In genomic region chr5:1797109-1797800, GRCh38 we compare ENCODE assay signal across 19 cellular contexts. TPM values are rescaled to one million over a fixed set of nuclear protein-coding genes. Genes with fewer than 3 reads are reported as not detected.
DNase-seq lines count a peak whose midpoint lies in the region; ATAC-seq and TF ChIP-seq lines count a peak whose summit lies in the region.
"Had no signal": no experiment of that assay in that cellular context is flagged by ENCODE, and none has a peak within 500 bp of the region (broad histone marks: within the 10 kb centered on the region; RNA-seq: fewer than 3 reads in every experiment).

No MANE protein-coding gene starts in this region.

- peak in 1 of 2 donors; percentile 46 for DNase-seq in activated naive CD4-positive, alpha-beta T cell treated with anti-CD3 and anti-CD28 coated beads, Interleukin-2, amount 50 U/mL, for 72 hours (ENCODE audit: low spot score in 2 of 2)
- no peak for DNase-seq in activated naive CD4-positive, alpha-beta T cell treated with Interleukin-2 at 50 U/mL for 16 hours
- DNase-seq in OCI-LY7 (ENCODE audit: low spot score): no peak
- no peak for DNase-seq in mesenchymal stem cell
- peak; percentile 38 to 71 for DNase-seq in aorta
- DNase-seq in Karpas-422: no peak
- DNase-seq in NCI-H2029 treated with DMSO at 0.1 percent for 48 hours (lab: John Stamatoyannopoulos, UW): no peak
- DNase-seq: activated CD4-positive, alpha-beta T cell treated with anti-CD3 and anti-CD28 coated beads, Interleukin-2, amount 50 U/mL, for 1 hour; Calu3; dermis blood vessel endothelial cell; gastrocnemius medialis; GDM1; midbrain; NCI-H1048; NCI-H526 treated with DMSO at 0.1 percent for 48 hours; PC-9; stimulated activated CD4-positive, alpha-beta T cell treated with anti-CD3 and anti-CD28 coated beads, Interleukin-1b, Interleukin-23, amount 100 ng/mL, for 48 hours had no signal

- H3K9ac ChIP-seq in mesenchymal stem cell (ENCODE audit: low read length) (peak overlapping the region; percentile 17), Karpas-422 (ENCODE audit: low read length) (no peak overlapping the region)

- peak overlapping the region in 1 of 2 experiments; percentile 21 for H3K4ac ChIP-seq in mesenchymal stem cell (ENCODE audit: low read depth in 1 of 2, low read length in 2 of 2)

- no peak for TF ChIP-seq CTCF in OCI-LY7 (conservative IDR thresholded peaks at IDR 0.05; ENCODE audit: low read length)

- H3K9me2 ChIP-seq in OCI-LY7 (ENCODE audit: insufficient read depth, low read length) (no peaks in the 10 kb centered on the region), Karpas-422 (replicated peaks; ENCODE audit: insufficient read depth, low read length) (no peaks in the 10 kb centered on the region)

- H2BK15ac ChIP-seq in mesenchymal stem cell (ENCODE audit: low read depth, poor library complexity, severe bottlenecking): no peak overlapping the region

- peak overlapping the region in 1 of 2 experiments; percentile 26 for H3K23ac ChIP-seq in mesenchymal stem cell (ENCODE audit: low read length in 2 of 2)

- no peaks in the 10 kb centered on the region for H3K9me3 ChIP-seq in OCI-LY7 (ENCODE audit: low read length)
- H3K9me3 ChIP-seq in mesenchymal stem cell (ENCODE audit: control insufficient read depth, low read length): no peaks in the 10 kb centered on the region
- H3K9me3 ChIP-seq in aorta (ENCODE audit: control insufficient read depth, low read length): no peaks in the 10 kb centered on the region
- H3K9me3 ChIP-seq in Karpas-422 (ENCODE audit: low read length): no peaks in the 10 kb centered on the region
- H3K9me3 ChIP-seq: gastrocnemius medialis, right lobe of liver had no signal

- H3K79me1 ChIP-seq in mesenchymal stem cell (replicated peaks; ENCODE audit: low read length, poor library complexity, severe bottlenecking): peaks cover 27% of the 10 kb centered on the region

- H3K14ac ChIP-seq in mesenchymal stem cell (ENCODE audit: low read length in 2 of 2): no peak overlapping the region

- intact Hi-C loops in OCI-LY7 (cut with micrococcal nuclease; ENCODE audit: unreplicated experiment) (loop anchor here (5.0 to 10.0 kb wide), 2 partner anchors 270 to 482 kb away; no protein-coding TSS in a partner anchor), aorta (cut with DNase I) (loop anchor here in 1 of 2 donors (10.0 kb wide), 1 partner anchor 452 kb away; the partner anchor contains the start of gene CLPTM1L)

- peak overlapping the region; percentile 7 to 60 for H3K27ac Mint-ChIP-seq in activated naive CD4-positive, alpha-beta T cell treated with anti-CD3 and anti-CD28 coated beads, Interleukin-2, amount 50 U/mL, for 72 hours

- peak overlapping the region; percentile 50 for H4K8ac ChIP-seq in mesenchymal stem cell (ENCODE audit: low read length)

- CTCF ChIA-PET in OCI-LY7 (lab: Charles Lee; ENCODE audit: unreplicated experiment): no interaction called here

- ATAC-seq in activated naive CD4-positive, alpha-beta T cell treated with anti-CD3 and anti-CD28 coated beads, Interleukin-2, amount 50 U/mL, for 72 hours: no peak
- no peak for ATAC-seq in aorta (ENCODE audit: low FRiP score)
- ATAC-seq: gastrocnemius medialis, right lobe of liver had no signal

- no TSS peak for BruUV-seq in OCI-LY7 (replicated peaks; lab: Mats Ljungman, UMichigan)

- H2AFZ ChIP-seq in OCI-LY7 (ENCODE audit: low read length) (no peak overlapping the region), mesenchymal stem cell (ENCODE audit: low read depth, low read length) (no peak overlapping the region), Karpas-422 (ENCODE audit: low read length) (no peak overlapping the region)
- H2AFZ ChIP-seq: PC-9 had no signal

- H3K27ac ChIP-seq in OCI-LY7 (ENCODE audit: low read depth, low read length, poor library complexity, severe bottlenecking): no peak overlapping the region
- no peak overlapping the region for H3K27ac ChIP-seq in mesenchymal stem cell (ENCODE audit: low read length, poor library complexity, severe bottlenecking)
- no peak overlapping the region for H3K27ac ChIP-seq in aorta (ENCODE audit: low read depth in 1 of 2, low read length in 2 of 2)
- H3K27ac ChIP-seq in Karpas-422 (ENCODE audit: low read length): no peak overlapping the region
- H3K27ac ChIP-seq: gastrocnemius medialis, PC-9, right lobe of liver, SJSA1 had no signal

- H2BK5ac ChIP-seq in mesenchymal stem cell (ENCODE audit: low read depth, low read length, poor library complexity, severe bottlenecking): no peak overlapping the region

- H3K4me2 ChIP-seq in OCI-LY7 (ENCODE audit: low read length) (peak overlapping the region; percentile 32; the same call in 1 of the 2 replicates), mesenchymal stem cell (ENCODE audit: low read length, poor library complexity, severe bottlenecking) (no peak overlapping the region), Karpas-422 (ENCODE audit: low read depth, low read length, poor library complexity, severe bottlenecking) (no peak overlapping the region)

- H3K4me3 ChIP-seq in OCI-LY7 (ENCODE audit: low read depth, low read length, poor library complexity, severe bottlenecking): no peak overlapping the region
- no peak overlapping the region for H3K4me3 ChIP-seq in mesenchymal stem cell (ENCODE audit: insufficient read depth in 1 of 2, low read depth in 1 of 2, low read length in 2 of 2)
- H3K4me3 ChIP-seq in aorta (ENCODE audit: low read length in 2 of 2): no peak overlapping the region
- H3K4me3 ChIP-seq in Karpas-422 (ENCODE audit: low read length): no peak overlapping the region
- H3K4me3 ChIP-seq: gastrocnemius medialis, right lobe of liver, SJSA1 had no signal

- H4K91ac ChIP-seq in mesenchymal stem cell (ENCODE audit: low read length): no peak overlapping the region

- H3K18ac ChIP-seq in mesenchymal stem cell (ENCODE audit: low read depth in 1 of 2, low read length in 2 of 2): no peak overlapping the region

- peaks cover 32% of the 10 kb centered on the region for H3K36me3 ChIP-seq in OCI-LY7 (ENCODE audit: insufficient read depth, low read length)
- H3K36me3 ChIP-seq in mesenchymal stem cell (ENCODE audit: control insufficient read depth in 1 of 2, insufficient read depth in 2 of 2, low read depth in 1 of 2, low read length in 2 of 2): peaks cover 30 to 32% of the 10 kb centered on the region in 2 experiments
- peaks cover 0 to 3% of the 10 kb centered on the region in 2 donors for H3K36me3 ChIP-seq in aorta (ENCODE audit: control insufficient read depth in 1 of 2, insufficient read depth in 2 of 2, low read length in 1 of 2)
- peaks cover 10% of the 10 kb centered on the region; the same call in 1 of the 2 replicates for H3K36me3 ChIP-seq in Karpas-422 (ENCODE audit: insufficient read depth, low read length)

- peaks cover 5% of the 10 kb centered on the region; the same call in 1 of the 2 replicates for H4K20me1 ChIP-seq in OCI-LY7 (ENCODE audit: insufficient read depth, low read length)
- H4K20me1 ChIP-seq in Karpas-422 (ENCODE audit: insufficient read depth, low read depth, low read length): peaks cover 7% of the 10 kb centered on the region

- H3K4me1 ChIP-seq in OCI-LY7 (ENCODE audit: insufficient read depth, low read length, poor library complexity, severe bottlenecking) (peaks cover 39% of the 10 kb centered on the region), mesenchymal stem cell (ENCODE audit: control insufficient read depth, insufficient read depth, low read depth, low read length) (peaks cover 31% of the 10 kb centered on the region), aorta (ENCODE audit: control insufficient read depth in 1 of 2, insufficient read depth in 2 of 2, low read length in 2 of 2) (no peaks in the 10 kb centered on the region), Karpas-422 (ENCODE audit: low read length) (peaks cover 57% of the 10 kb centered on the region)

- 96% methylated on average over 18 of the region's 18 CpGs for WGBS in mesenchymal stem cell
- WGBS in aorta, 2 donors: 93 to 94% methylated on average over 18 of the region's 18 CpGs

- POLR2A ChIA-PET in OCI-LY7 (lab: Charles Lee): no interaction called here

- H2BK12ac ChIP-seq in mesenchymal stem cell (ENCODE audit: low read length in 2 of 2): no peak overlapping the region

- H2BK120ac ChIP-seq in mesenchymal stem cell (ENCODE audit: low read depth, low read length): no peak overlapping the region

- H3K79me2 ChIP-seq in OCI-LY7 (ENCODE audit: insufficient read depth, low read depth, low read length): peaks cover 43% of the 10 kb centered on the region
- H3K79me2 ChIP-seq in Karpas-422 (ENCODE audit: low read length): peaks cover 30% of the 10 kb centered on the region

- H3K27me3 ChIP-seq in mesenchymal stem cell (ENCODE audit: control insufficient read depth in 1 of 2, insufficient read depth in 1 of 2, low read length in 2 of 2) (no peaks in the 10 kb centered on the region), aorta (ENCODE audit: control insufficient read depth in 1 of 2, insufficient read depth in 2 of 2, low read length in 1 of 2) (no peaks in the 10 kb centered on the region), Karpas-422 (ENCODE audit: low read length) (no peaks in the 10 kb centered on the region)
- H3K27me3 ChIP-seq: gastrocnemius medialis, right lobe of liver, SJSA1 had no signal

- H3K36me3 Mint-ChIP-seq in activated naive CD4-positive, alpha-beta T cell treated with anti-CD3 and anti-CD28 coated beads, Interleukin-2, amount 50 U/mL, for 72 hours: peaks cover 26 to 27% of the 10 kb centered on the region in 2 donors

- no peaks in the 10 kb centered on the region for H3K9me3 Mint-ChIP-seq in activated naive CD4-positive, alpha-beta T cell treated with anti-CD3 and anti-CD28 coated beads, Interleukin-2, amount 50 U/mL, for 72 hours

- H2AK5ac ChIP-seq in mesenchymal stem cell (ENCODE audit: low read length, severe bottlenecking): no peak overlapping the region

RNA-seq across cellular contexts. Expression of gene MRPL36, which starts 2.4 kb away (rescaled TPM):
- total RNA-seq in activated naive CD4-positive, alpha-beta T cell treated with anti-CD3 and anti-CD28 coated beads, Interleukin-2, amount 50 U/mL, for 72 hours: 10 to 100 TPM; 60.4 to 69.6 TPM
- total RNA-seq in OCI-LY7 (2014; rRNA removed; shearing (Covaris generic)): 82.5 and 91.7 TPM in 2 replicates
- 78.6 and 93.8 TPM in 2 replicates for total RNA-seq in OCI-LY7 (2022)
- 94.6 TPM for polyA plus RNA-seq in mesenchymal stem cell (2013, experiment 1 of 2)
- polyA plus RNA-seq in mesenchymal stem cell (2013, experiment 2 of 2): 92.6 TPM
- 10 to 100 TPM; 25.1 to 28.5 TPM for total RNA-seq in aorta
- polyA plus RNA-seq in aorta: 10 to 100 TPM; 49.5 to 62.2 TPM
- total RNA-seq in Karpas-422 (2014; rRNA removed; shearing (Covaris generic); ENCODE audit: low replicate concordance): 63.7 and 67.1 TPM in 2 replicates

RNA-seq across cellular contexts. Expression of gene NDUFS6, which starts 4.0 kb away (rescaled TPM):
- 10 to 100 TPM; 32.3 to 32.6 TPM for total RNA-seq in activated naive CD4-positive, alpha-beta T cell treated with anti-CD3 and anti-CD28 coated beads, Interleukin-2, amount 50 U/mL, for 72 hours
- total RNA-seq in OCI-LY7 (2014; rRNA removed; shearing (Covaris generic)): 41.5 and 52.7 TPM in 2 replicates
- total RNA-seq in OCI-LY7 (2022) (52.2 and 58.7 TPM in 2 replicates), aorta (10 to 100 TPM; 16.7 to 24.2 TPM)
- polyA plus RNA-seq in mesenchymal stem cell (2013, experiment 1 of 2): 102 TPM
- 105 TPM for polyA plus RNA-seq in mesenchymal stem cell (2013, experiment 2 of 2)
- 10 to 100 TPM; 46.6 to 64.9 TPM for polyA plus RNA-seq in aorta
- total RNA-seq in Karpas-422 (2014; rRNA removed; shearing (Covaris generic); ENCODE audit: low replicate concordance): 41.4 and 76.8 TPM in 2 replicates

Comparison
In these comparisons a context has a peak if more than half of its experiments do, and no peak if none do; other contexts are left out.
1. DNase-seq: peak in aorta (2 of 2); none in activated naive CD4-positive, alpha-beta T cell treated with Interleukin-2 at 50 U/mL for 16 hours (single experiment), OCI-LY7 (single experiment), mesenchymal stem cell (single experiment), Karpas-422 (single experiment) and NCI-H2029 treated with DMSO at 0.1 percent for 48 hours (single experiment).